In genomic region chr4:128379860-128380259, GRCh38 we compare ENCODE assay signal across 8 cellular contexts.
DNase-seq lines count a peak whose midpoint lies in the region; ATAC-seq and TF ChIP-seq lines count a peak whose summit lies in the region.

No MANE protein-coding gene starts in this region.

- intact Hi-C loops in activated CD4-positive, alpha-beta T cell treated with anti-CD3 and anti-CD28 coated beads for 36 hours (cut with DNase I, micrococcal nuclease), result no loop called here
- intact Hi-C loops in right lobe of liver (cut with DNase I), result no loop called here

- no peaks in the 10 kb centered on the region for H3K9me3 ChIP-seq in right lobe of liver

- H3K36me3 ChIP-seq in brain microvascular endothelial cell (replicated peaks) (no peaks in the 10 kb centered on the region), right lobe of liver (no peaks in the 10 kb centered on the region)

- peak; percentile 30 for DNase-seq in activated CD4-positive, alpha-beta T cell treated with anti-CD3 and anti-CD28 coated beads for 36 hours
- no peak for DNase-seq in activated CD4-positive, alpha-beta T cell treated with anti-CD3 and anti-CD28 coated beads, Interleukin-2, amount 10 ng/mL, durations not matched to agents 7 days and 5 days
- DNase-seq in LoVo (ENCODE audit: low spot score) (peak; percentile 9), brain microvascular endothelial cell (peak; percentile 14), right lobe of liver (peak; percentile 49 to 59 (median 54))
- DNase-seq in activated CD4-positive, CD25-positive, alpha-beta regulatory T cell treated with anti-CD3 and anti-CD28 coated beads, Interleukin-2, amount 50 U/mL, for 72 hours, result no peak
- no peak for DNase-seq in activated CD8-positive, alpha-beta memory T cell treated with anti-CD3 and anti-CD28 coated beads, Interleukin-2, amount 50 U/mL, for 4 hours

- ATAC-seq in activated CD4-positive, alpha-beta T cell treated with anti-CD3 and anti-CD28 coated beads for 36 hours, result peak; percentile 36
- ATAC-seq in right lobe of liver (peak; percentile 89 to 91 (median 90)), HG02852 (IDR thresholded peaks at IDR 0.05; ENCODE audit: unreplicated experiment) (no peak)

- TF ChIP-seq CTCF in brain microvascular endothelial cell (IDR thresholded peaks at IDR 0.05; ENCODE audit: low read depth, low read length, missing control alignments) (peak; percentile 79), right lobe of liver (IDR thresholded peaks at IDR 0.05) (peak; percentile 48 to 71 (median 62))

- H3K27me3 Mint-ChIP-seq in activated CD4-positive, alpha-beta T cell treated with anti-CD3 and anti-CD28 coated beads for 36 hours, result no peaks in the 10 kb centered on the region
- H3K27me3 Mint-ChIP-seq in activated CD4-positive, alpha-beta T cell treated with anti-CD3 and anti-CD28 coated beads, Interleukin-2, amount 10 ng/mL, durations not matched to agents 7 days and 5 days, result no peaks in the 10 kb centered on the region

- in situ Hi-C loops in brain microvascular endothelial cell (cut with HindIII; ENCODE audit: low pct_ligation_motif_present, low sequenced_read_pairs), result no loop called here

- POLR2A ChIA-PET in activated CD4-positive, alpha-beta T cell treated with anti-CD3 and anti-CD28 coated beads for 36 hours (lab: Charles Lee), result no interaction called here
- POLR2A ChIA-PET in activated CD4-positive, alpha-beta T cell treated with anti-CD3 and anti-CD28 coated beads, Interleukin-2, amount 10 ng/mL, durations not matched to agents 7 days and 5 days (lab: Charles Lee), result no interaction called here

- no peak overlapping the region for H3K4me3 ChIP-seq in brain microvascular endothelial cell (ENCODE audit: low read depth, low read length)
- H3K4me3 ChIP-seq in right lobe of liver, result no peak overlapping the region

- TF ChIP-seq POLR2A in right lobe of liver (IDR thresholded peaks at IDR 0.05), result no peak

- H3K27me3 ChIP-seq in brain microvascular endothelial cell (replicated peaks) (no peaks in the 10 kb centered on the region), right lobe of liver (no peaks in the 10 kb centered on the region)

- H3K4me1 ChIP-seq in right lobe of liver, result no peaks in the 10 kb centered on the region

- CTCF ChIA-PET in activated CD4-positive, alpha-beta T cell treated with anti-CD3 and anti-CD28 coated beads for 36 hours (lab: Charles Lee), result interaction anchor here (1.0 kb wide), 2 partner anchors 16 to 47 kb away, joined by 3 read pairs; no protein-coding TSS in a partner anchor
- CTCF ChIA-PET in activated CD4-positive, alpha-beta T cell treated with anti-CD3 and anti-CD28 coated beads, Interleukin-2, amount 10 ng/mL, durations not matched to agents 7 days and 5 days (lab: Charles Lee), result no interaction called here

- peaks cover 5% of the 10 kb centered on the region for H3K36me3 Mint-ChIP-seq in activated CD4-positive, alpha-beta T cell treated with anti-CD3 and anti-CD28 coated beads for 36 hours (ENCODE audit: low read depth)
- no peaks in the 10 kb centered on the region for H3K36me3 Mint-ChIP-seq in activated CD4-positive, alpha-beta T cell treated with anti-CD3 and anti-CD28 coated beads, Interleukin-2, amount 10 ng/mL, durations not matched to agents 7 days and 5 days (ENCODE audit: low read depth)

- H3K4me1 Mint-ChIP-seq in activated CD4-positive, alpha-beta T cell treated with anti-CD3 and anti-CD28 coated beads for 36 hours, result no peaks in the 10 kb centered on the region
- H3K4me1 Mint-ChIP-seq in activated CD4-positive, alpha-beta T cell treated with anti-CD3 and anti-CD28 coated beads, Interleukin-2, amount 10 ng/mL, durations not matched to agents 7 days and 5 days, result no peaks in the 10 kb centered on the region

- peaks cover 5% of the 10 kb centered on the region for H3K9me3 Mint-ChIP-seq in activated CD4-positive, alpha-beta T cell treated with anti-CD3 and anti-CD28 coated beads for 36 hours (ENCODE audit: low read depth)
- H3K9me3 Mint-ChIP-seq in activated CD4-positive, alpha-beta T cell treated with anti-CD3 and anti-CD28 coated beads, Interleukin-2, amount 10 ng/mL, durations not matched to agents 7 days and 5 days, result peaks cover 9% of the 10 kb centered on the region

- H3K27ac ChIP-seq in brain microvascular endothelial cell (no peak overlapping the region), right lobe of liver (no peak overlapping the region)

- 17% methylated on average over 1 of the region's 3 CpGs for WGBS in right lobe of liver (ENCODE audit: insufficient coverage, low coverage, low lambda C conversion rate, missing lambda C conversion rate)

- H3K27ac Mint-ChIP-seq in activated CD4-positive, alpha-beta T cell treated with anti-CD3 and anti-CD28 coated beads for 36 hours, result no peak overlapping the region
- no peak overlapping the region for H3K27ac Mint-ChIP-seq in activated CD4-positive, alpha-beta T cell treated with anti-CD3 and anti-CD28 coated beads, Interleukin-2, amount 10 ng/mL, durations not matched to agents 7 days and 5 days

- H3K4me3 Mint-ChIP-seq in activated CD4-positive, alpha-beta T cell treated with anti-CD3 and anti-CD28 coated beads for 36 hours, result no peak overlapping the region
- H3K4me3 Mint-ChIP-seq in activated CD4-positive, alpha-beta T cell treated with anti-CD3 and anti-CD28 coated beads, Interleukin-2, amount 10 ng/mL, durations not matched to agents 7 days and 5 days, result no peak overlapping the region

Comparison
In these comparisons a context has a peak if more than half of its experiments do, and no peak if none do; other contexts are left out.
1. DNase-seq: peak in activated CD4-positive, alpha-beta T cell treated with anti-CD3 and anti-CD28 coated beads for 36 hours (single experiment), LoVo (single experiment), brain microvascular endothelial cell (single experiment) and right lobe of liver (3 of 3); none in activated CD4-positive, alpha-beta T cell treated with anti-CD3 and anti-CD28 coated beads, Interleukin-2, amount 10 ng/mL, durations not matched to agents 7 days and 5 days (single experiment), activated CD4-positive, CD25-positive, alpha-beta regulatory T cell treated with anti-CD3 and anti-CD28 coated beads, Interleukin-2, amount 50 U/mL, for 72 hours (single experiment) and activated CD8-positive, alpha-beta memory T cell treated with anti-CD3 and anti-CD28 coated beads, Interleukin-2, amount 50 U/mL, for 4 hours (single experiment).